ENCODE assay signal across 12 cellular contexts in the genomic region with DNA sequence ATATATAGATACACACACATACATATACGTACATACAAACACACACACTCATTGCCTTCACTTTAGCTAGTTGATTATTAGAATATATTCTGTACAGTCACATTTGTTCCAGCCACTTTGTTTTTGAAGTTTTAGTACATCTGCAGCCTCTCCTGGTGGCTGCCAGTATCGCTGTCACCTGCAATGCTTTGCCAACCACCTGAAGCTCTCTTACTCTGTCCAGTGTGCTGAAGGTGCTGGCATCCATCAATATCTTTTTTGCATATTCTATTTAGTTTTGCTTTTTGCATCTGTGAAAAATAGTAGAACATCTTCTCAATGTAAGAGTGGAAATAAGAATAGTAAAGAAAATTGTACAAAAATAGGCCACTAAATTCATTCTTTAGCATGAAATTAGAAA.
"Had no signal": no experiment of that assay in that cellular context is flagged by ENCODE, and none has a peak within 500 bp of the region (broad histone marks: within the 10 kb centered on the region; RNA-seq: fewer than 3 reads in every experiment).

No MANE protein-coding gene starts in this region.

- H3K27ac ChIP-seq: testis had no signal

- ATAC-seq: activated T-cell treated with anti-CD3 and anti-CD28 coated beads, Interleukin-2, amount 50 U/mL, for 4 hours; stimulated activated naive CD8-positive, alpha-beta T cell treated with anti-CD3 and anti-CD28 coated beads, Interleukin-15, amount 100 ng/mL, for 72 hours had no signal

- H3K4me3 ChIP-seq: testis had no signal

- H3K27me3 ChIP-seq: testis had no signal

- DNase-seq: activated CD4-positive, alpha-beta T cell treated with anti-CD3 and anti-CD28 coated beads for 1 hour; activated CD4-positive, alpha-beta T cell treated with anti-CD3 and anti-CD28 coated beads, Interleukin-2, amount 50 U/mL, for 48 hours; activated naive CD8-positive, alpha-beta T cell treated with anti-CD3 and anti-CD28 coated beads, Interleukin-2, amount 10 ng/mL, durations not matched to agents 7 days and 5 days; activated T-cell treated with anti-CD3 and anti-CD28 coated beads, Interleukin-2, amount 50 U/mL, for 4 hours; anterior cingulate cortex; dermis blood vessel endothelial cell; foreskin melanocyte; head of caudate nucleus; kidney; stimulated activated CD4-positive, alpha-beta T cell treated with anti-CD3 and anti-CD28 coated beads, Interleukin-4, amount 100 ng/mL, for 24 hours; stimulated activated naive CD8-positive, alpha-beta T cell treated with anti-CD3 and anti-CD28 coated beads, Interleukin-15, amount 100 ng/mL, for 72 hours; testis had no signal

- H3K9me3 ChIP-seq: testis had no signal

- H3K4me1 ChIP-seq: testis had no signal
